Comparison of ENCODE assay signal across 25 cellular contexts in genomic region chr1:216246577-216246976, GRCh38.
DNase-seq lines count a peak whose midpoint lies in the region; ATAC-seq, FAIRE-seq and TF ChIP-seq lines count a peak whose summit lies in the region.
"Had no signal": no experiment of that assay in that cellular context is flagged by ENCODE, and none has a peak within 500 bp of the region (broad histone marks: within the 10 kb centered on the region; RNA-seq: fewer than 3 reads in every experiment).

No MANE protein-coding gene starts in this region.

- peaks cover 5% of the 10 kb centered on the region; the same call in 1 of the 2 replicates for H3K4me1 ChIP-seq in H9 (ENCODE audit: insufficient read depth, low read length)
- peaks cover 0 to 8% (median 6%) of the 10 kb centered on the region in 4 experiments; a peak in 4 of 7 replicates for H3K4me1 ChIP-seq in H1 (replicated peaks in 1 of 4; ENCODE audit: control insufficient read depth in 3 of 4, insufficient read depth in 4 of 4, low read length in 3 of 4)
- no peaks in the 10 kb centered on the region for H3K4me1 ChIP-seq in mesendoderm (ENCODE audit: control insufficient read depth, low read depth, low read length)

- H3K9ac ChIP-seq in H9 (ENCODE audit: extremely low read depth, insufficient read length, low read length) (no peak overlapping the region), H1 (replicated peaks in 1 of 4; ENCODE audit: extremely low read depth in 1 of 4, low read depth in 3 of 4, low read length in 3 of 4) (no peak overlapping the region), mesendoderm (ENCODE audit: low read length) (no peak overlapping the region)
- H3K9ac ChIP-seq: GM23248 had no signal

- H3K27me3 Mint-ChIP-seq in H9 (ENCODE audit: low read depth): no peaks in the 10 kb centered on the region
- H3K27me3 Mint-ChIP-seq: CD4-positive, CD25-positive, alpha-beta regulatory T cell; CD8-positive, alpha-beta memory T cell had no signal

- H3K23me2 ChIP-seq in H9 (ENCODE audit: insufficient read length, low read depth, low read length, poor library complexity, severe bottlenecking) (no peaks in the 10 kb centered on the region), H1 (ENCODE audit: low read depth, low read length) (no peaks in the 10 kb centered on the region)

- H2BK12ac ChIP-seq in H9 (ENCODE audit: insufficient read length, low read depth, low read length) (no peak overlapping the region), H1 (ENCODE audit: low read depth, low read length) (no peak overlapping the region)

- no peak overlapping the region for H2AFZ ChIP-seq in H9 (ENCODE audit: low read length)
- H2AFZ ChIP-seq in H1 (ENCODE audit: low read length): 0 out of 2 replicates have a peak overlapping the region, but pooled peaks have one; percentile 6
- H2AFZ ChIP-seq: GM23248 had no signal

- DNase-seq in H9 (no peak), H1 (ENCODE audit: low read depth in 1 of 2, low spot score in 2 of 2) (no peak), mesendoderm (peak; percentile 55)
- no peak for DNase-seq in stimulated activated CD4-positive, alpha-beta T cell treated with anti-CD3 and anti-CD28 coated beads, Interleukin-2, amount 100 ng/mL, for 24 hours
- DNase-seq: ACHN; BE2C; C1 segment of cervical spinal cord; CD4-positive, CD25-positive, alpha-beta regulatory T cell; CD8-positive, alpha-beta memory T cell; COR-L47; DMS 273 treated with DMSO at 0.1 percent for 48 hours; DMS53; DND-41; EL; GM23248; HCEC 1CT; IMR-90 had no signal

- H3K23ac ChIP-seq in H9 (ENCODE audit: insufficient read length, low read depth, low read length) (no peak overlapping the region), H1 (ENCODE audit: insufficient read length) (no peak overlapping the region), mesendoderm (ENCODE audit: low read length) (no peak overlapping the region)

- peak; percentile 75 for FAIRE-seq in H1 (lab: Jason Lieb, UNC)
- FAIRE-seq: A204.1, GM12891, GM19239, HTR-8/SVneo, K562 had no signal

- H2BK20ac ChIP-seq in H9 (ENCODE audit: low read depth, low read length, poor library complexity, severe bottlenecking) (no peak overlapping the region), H1 (ENCODE audit: low read length) (no peak overlapping the region)

- H4K5ac ChIP-seq in H9 (ENCODE audit: insufficient read length, low read depth, low read length) (no peak overlapping the region), H1 (ENCODE audit: insufficient read length, low read depth, low read length) (no peak overlapping the region), mesendoderm (ENCODE audit: low read length) (no peak overlapping the region)

- H3K9me3 ChIP-seq in H9 (ENCODE audit: control insufficient read depth, low read depth, low read length): no peaks in the 10 kb centered on the region
- no peaks in the 10 kb centered on the region for H3K9me3 ChIP-seq in H1 (ENCODE audit: insufficient read depth in 2 of 2, low read depth in 1 of 2, low read length in 1 of 2)
- H3K9me3 ChIP-seq: BE2C had no signal

- no CpG with 5 or more reads among the region's 3 CpGs for WGBS in H9 (ENCODE audit: extremely low coverage, insufficient read length, low lambda C conversion rate)
- WGBS in H1 (ENCODE audit: extremely low coverage in 1 of 2, insufficient coverage in 1 of 2, insufficient read length in 1 of 2, insufficient replicate concordance in 2 of 2, low coverage in 1 of 2, low lambda C conversion rate in 2 of 2, missing lambda C conversion rate in 1 of 2), 2 experiments: 62% methylated on average over 3 of the region's 3 CpGs; no CpG with 5 or more reads in 1 of the 2 experiments
- no CpG with 5 or more reads among the region's 3 CpGs for WGBS in mesendoderm (ENCODE audit: extremely low coverage, insufficient coverage, low lambda C conversion rate)

- H3K4me1 Mint-ChIP-seq in H9: peaks cover 8% of the 10 kb centered on the region in 2 experiments
- H3K4me1 Mint-ChIP-seq: CD4-positive, CD25-positive, alpha-beta regulatory T cell; CD8-positive, alpha-beta memory T cell had no signal

- H3K27me3 ChIP-seq in H9 (ENCODE audit: insufficient read depth, low read length) (no peaks in the 10 kb centered on the region), H1 (replicated peaks in 1 of 4; ENCODE audit: control insufficient read depth in 3 of 4, extremely low read depth in 1 of 4, insufficient read depth in 3 of 4, low read length in 3 of 4) (peaks cover 0 to 2% (median 0%) of the 10 kb centered on the region in 4 experiments; a peak in 1 of 7 replicates), mesendoderm (ENCODE audit: insufficient read depth, low read length, poor library complexity) (no peaks in the 10 kb centered on the region)
- H3K27me3 ChIP-seq: BE2C had no signal

- TF ChIP-seq RAD21 in H1 (IDR thresholded peaks at IDR 0.05 in 1 of 2, conservative IDR thresholded peaks at IDR 0.05 in 1 of 2; ENCODE audit: low read depth in 2 of 2, low read length in 2 of 2): no peak

- no peak for TF ChIP-seq CTCF in H9 (conservative IDR thresholded peaks at IDR 0.05)
- no peak for TF ChIP-seq CTCF in H1 (IDR thresholded peaks at IDR 0.05; ENCODE audit: control extremely low read depth in 1 of 3, insufficient read depth in 1 of 3, low read depth in 1 of 3, low read length in 3 of 3)

- peak overlapping the region; percentile 12 for H3K4me2 ChIP-seq in H9 (ENCODE audit: insufficient read depth, insufficient read length, low read length)
- peak overlapping the region; percentile 10 to 38; a peak in 2 of 4 replicates for H3K4me2 ChIP-seq in H1 (ENCODE audit: insufficient read depth in 1 of 2, low read depth in 2 of 2, low read length in 2 of 2)
- H3K4me2 ChIP-seq in mesendoderm (ENCODE audit: low read length): no peak overlapping the region

- H4K20me1 ChIP-seq in H9 (ENCODE audit: control insufficient read depth, insufficient read depth, insufficient read length): no peaks in the 10 kb centered on the region
- no peaks in the 10 kb centered on the region for H4K20me1 ChIP-seq in H1 (replicated peaks in 1 of 2; ENCODE audit: control insufficient read depth in 1 of 2, insufficient read depth in 2 of 2, low read length in 2 of 2)

- no peaks in the 10 kb centered on the region for H3K36me3 ChIP-seq in H1 (ENCODE audit: control insufficient read depth in 2 of 4, insufficient read depth in 4 of 4, low read length in 3 of 4)
- no peaks in the 10 kb centered on the region for H3K36me3 ChIP-seq in mesendoderm (ENCODE audit: control insufficient read depth, insufficient read depth, low read length)
- H3K36me3 ChIP-seq: BE2C had no signal

- H3T11ph ChIP-seq in H9 (ENCODE audit: low read length): no peak overlapping the region

- H3K4ac ChIP-seq in H9 (ENCODE audit: low read depth, low read length) (no peak overlapping the region), H1 (replicated peaks; ENCODE audit: insufficient read length, low read depth, low read length) (no peak overlapping the region), mesendoderm (ENCODE audit: low read depth, low read length) (no peak overlapping the region)

- H2AK5ac ChIP-seq in H9 (ENCODE audit: insufficient read length, low read length) (no peak overlapping the region), H1 (ENCODE audit: low read depth, low read length) (no peak overlapping the region), mesendoderm (ENCODE audit: low read length) (no peak overlapping the region)

- ATAC-seq in GM19328 (IDR thresholded peaks at IDR 0.05; ENCODE audit: unreplicated experiment) (no peak), HG02852 (IDR thresholded peaks at IDR 0.05; ENCODE audit: unreplicated experiment) (no peak), HG03342 (IDR thresholded peaks at IDR 0.05; ENCODE audit: unreplicated experiment) (no peak)
- ATAC-seq: K562 had no signal

- CTCF ChIA-PET in H1 (lab: Charles Lee; ENCODE audit: partially characterized antibody): interaction anchor here (1.4 kb wide), 1 partner anchor 25 kb away, joined by 4 read pairs; no protein-coding TSS in a partner anchor

- H3K14ac ChIP-seq in H9 (ENCODE audit: insufficient read depth, low read length): no peak overlapping the region
- no peak overlapping the region for H3K14ac ChIP-seq in H1 (ENCODE audit: insufficient read length)

- no peaks in the 10 kb centered on the region for H3K79me2 ChIP-seq in H9 (ENCODE audit: insufficient read depth, low read length)
- no peaks in the 10 kb centered on the region for H3K79me2 ChIP-seq in H1 (ENCODE audit: control insufficient read depth in 1 of 2, insufficient read depth in 2 of 2, low read length in 2 of 2)
- H3K79me2 ChIP-seq in mesendoderm (ENCODE audit: control insufficient read depth, insufficient read depth, low read length): no peaks in the 10 kb centered on the region

- H3K79me1 ChIP-seq in H9 (ENCODE audit: insufficient read depth, low read depth, low read length, poor library complexity, severe bottlenecking): no peaks in the 10 kb centered on the region
- H3K79me1 ChIP-seq in H1 (ENCODE audit: low read depth, low read length): no peaks in the 10 kb centered on the region
- no peaks in the 10 kb centered on the region for H3K79me1 ChIP-seq in mesendoderm (ENCODE audit: low read length)

- TF ChIP-seq EP300 in H1 (IDR thresholded peaks at IDR 0.05; ENCODE audit: borderline replicate concordance in 1 of 2, low read depth in 2 of 2, low read length in 2 of 2): no peak

- H3K27ac ChIP-seq in H9 (ENCODE audit: insufficient read length, low read depth, low read length): no peak overlapping the region
- H3K27ac ChIP-seq in H1 (ENCODE audit: low read depth, low read length): no peak overlapping the region
- H3K27ac ChIP-seq in mesendoderm (ENCODE audit: low read depth, low read length): no peak overlapping the region
- H3K27ac ChIP-seq: GM23248 had no signal

- no peak overlapping the region for H2BK5ac ChIP-seq in H9 (ENCODE audit: insufficient read length, low read length)
- H2BK5ac ChIP-seq in H1 (ENCODE audit: low read depth, low read length): no peak overlapping the region
- no peak overlapping the region for H2BK5ac ChIP-seq in mesendoderm (ENCODE audit: low read length)

- no peak overlapping the region for H3K18ac ChIP-seq in H9 (ENCODE audit: insufficient read length, low read depth, low read length)
- H3K18ac ChIP-seq in H1 (ENCODE audit: extremely low read depth, low read length): no peak overlapping the region
- no peak overlapping the region for H3K18ac ChIP-seq in mesendoderm (ENCODE audit: low read length)

- POLR2A ChIA-PET in H1 (lab: Charles Lee; ENCODE audit: partially characterized antibody): no interaction called here

- H2BK120ac ChIP-seq in H9 (ENCODE audit: low read depth, low read length, poor library complexity, severe bottlenecking): no peak overlapping the region
- H2BK120ac ChIP-seq in H1 (replicated peaks; ENCODE audit: low read depth, low read length): no peak overlapping the region
- no peak overlapping the region for H2BK120ac ChIP-seq in mesendoderm (ENCODE audit: low read depth, low read length)

- H3K4me3 Mint-ChIP-seq in H9: no peak overlapping the region
- H3K4me3 Mint-ChIP-seq: CD4-positive, CD25-positive, alpha-beta regulatory T cell; CD8-positive, alpha-beta memory T cell had no signal

- H3K4me3 ChIP-seq in H1 (ENCODE audit: extremely low read depth in 1 of 4, insufficient read depth in 2 of 4, low read depth in 3 of 4, low read length in 4 of 4) (no peak overlapping the region), mesendoderm (ENCODE audit: low read length) (no peak overlapping the region)
- H3K4me3 ChIP-seq: GM23248, K562 had no signal

- no peaks in the 10 kb centered on the region for H3K36me3 Mint-ChIP-seq in H9 (ENCODE audit: insufficient read depth in 1 of 3, low read depth in 3 of 3)
- H3K36me3 Mint-ChIP-seq: CD4-positive, CD25-positive, alpha-beta regulatory T cell; CD8-positive, alpha-beta memory T cell had no signal

- H3K9me3 Mint-ChIP-seq in H9: no peaks in the 10 kb centered on the region

- H4K91ac ChIP-seq in H9 (ENCODE audit: insufficient read length, low read depth, low read length): no peak overlapping the region
- H4K91ac ChIP-seq in H1 (replicated peaks; ENCODE audit: insufficient read length, low read length): no peak overlapping the region

- no peak for TF ChIP-seq POLR2A in H1 (IDR thresholded peaks at IDR 0.05; ENCODE audit: control extremely low read depth in 1 of 2, low read depth in 2 of 2, low read length in 2 of 2)

- H3K27ac Mint-ChIP-seq in H9: no peak overlapping the region; a peak in 1 of 7 replicates
- H3K27ac Mint-ChIP-seq: CD4-positive, CD25-positive, alpha-beta regulatory T cell; CD8-positive, alpha-beta memory T cell had no signal

- H3K56ac ChIP-seq in H9 (ENCODE audit: insufficient read length, low read depth, low read length) (no peak overlapping the region), H1 (replicated peaks; ENCODE audit: insufficient read length, low read depth, low read length) (no peak overlapping the region), mesendoderm (ENCODE audit: low read length) (no peak overlapping the region)

- H2BK15ac ChIP-seq in H9 (ENCODE audit: low read depth, low read length): no peak overlapping the region
- H2BK15ac ChIP-seq in H1 (ENCODE audit: low read length): no peak overlapping the region
- no peak overlapping the region for H2BK15ac ChIP-seq in mesendoderm (replicated peaks; ENCODE audit: low read depth)

- H4K8ac ChIP-seq in H9 (replicated peaks; ENCODE audit: insufficient read length, low read depth, low read length): no peak overlapping the region
- no peak overlapping the region for H4K8ac ChIP-seq in H1 (ENCODE audit: extremely low read depth, insufficient read depth, low read length)
- no peak overlapping the region for H4K8ac ChIP-seq in mesendoderm (ENCODE audit: low read depth, low read length)
